Comparison of ENCODE assay signal across 8 cellular contexts in the genomic region with DNA sequence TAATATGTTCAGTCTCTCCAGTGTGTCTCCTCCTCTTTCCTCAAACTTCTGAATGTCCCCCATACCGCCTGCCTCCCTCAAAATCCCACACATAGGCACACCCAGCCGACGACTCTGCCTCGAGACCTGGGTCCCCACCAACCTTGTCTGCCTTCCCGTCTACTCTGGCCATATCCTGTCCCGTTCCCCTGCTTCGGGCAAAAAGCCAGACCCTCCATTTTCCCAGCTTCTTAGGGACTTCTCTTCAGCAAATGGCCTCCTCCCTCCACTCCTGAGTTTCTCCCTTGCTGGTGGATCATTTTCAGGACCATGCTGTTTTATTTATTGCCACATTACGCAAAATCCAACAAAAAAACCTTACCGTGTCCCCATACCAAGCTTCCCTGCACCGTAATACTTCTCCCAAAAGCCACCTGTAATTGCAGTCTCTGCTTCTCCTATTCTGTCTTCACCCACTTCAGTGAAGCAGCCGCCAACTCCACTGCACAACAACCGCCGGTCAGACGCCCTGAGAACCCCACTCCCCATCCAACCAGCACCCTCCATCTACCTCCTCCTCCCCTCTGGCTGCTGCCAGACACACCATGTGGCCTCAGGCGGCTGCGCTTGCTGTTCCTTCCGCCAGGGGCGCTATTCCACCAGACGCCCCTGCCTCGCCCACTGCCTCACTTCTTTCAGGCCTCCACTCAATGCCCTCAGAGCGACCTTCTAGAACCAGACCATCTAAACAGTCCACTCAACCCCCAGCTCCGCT.
DNase-seq lines count a peak whose midpoint lies in the region; ATAC-seq and TF ChIP-seq lines count a peak whose summit lies in the region.

No MANE protein-coding gene starts in this region.

- peak; percentile 65 for ATAC-seq in HG02571 (IDR thresholded peaks at IDR 0.05; ENCODE audit: unreplicated experiment)

- DNase-seq in NCI-H446 (lab: John Stamatoyannopoulos, UW) (peak; percentile 2 to 56), activated T-helper 1 cell treated with Interleukin-2 at 50 U/mL for 16 hours (ENCODE audit: low read depth) (peak; percentile 7), iPS-NIHi7 (ENCODE audit: extremely low spot score) (peak; percentile 85), kidney glomerular epithelial cell (lab: John Stamatoyannopoulos, UW) (no peak), caudate nucleus (lab: John Stamatoyannopoulos, UW) (no peak)
- peak; percentile 22 for DNase-seq in stimulated activated naive CD4-positive, alpha-beta T cell treated with Interleukin-2 at 50 U/mL for 16 hours (lab: John Stamatoyannopoulos, UW)

- peak; percentile 61 for TF ChIP-seq CTCF in GM12874 (IDR thresholded peaks at IDR 0.05; ENCODE audit: insufficient read depth, low read depth, low read length)

- no peak overlapping the region for H3K27ac ChIP-seq in caudate nucleus (ENCODE audit: low read depth, low read length)

Comparison
In these comparisons a context has a peak if more than half of its experiments do, and no peak if none do; other contexts are left out.
1. DNase-seq: peak in NCI-H446 (2 of 2), activated T-helper 1 cell treated with Interleukin-2 at 50 U/mL for 16 hours (single experiment), iPS-NIHi7 (single experiment) and stimulated activated naive CD4-positive, alpha-beta T cell treated with Interleukin-2 at 50 U/mL for 16 hours (single experiment); none in kidney glomerular epithelial cell (single experiment) and caudate nucleus (0 of 61).